Comparison of ENCODE assay signal across 3 cellular contexts in genomic region chr2:39646267-39646666, GRCh38.
TF ChIP-seq lines count a peak whose summit lies in the region.

No MANE protein-coding gene starts in this region.

TF ChIP-seq in liver, 16 proteins besides CTCF, POLR2A, EP300 and RAD21 (continued from another document):
- TF ChIP-seq HNF4G (IDR thresholded peaks at IDR 0.05): no peak
- no peak for TF ChIP-seq RXRA (IDR thresholded peaks at IDR 0.05)

TF ChIP-seq in HepG2, 621 proteins besides CTCF, POLR2A, EP300 and RAD21 (continued from another document):
- no peak for TF ChIP-seq ZNF276 (CRISPR knock-in tag; IDR thresholded peaks at IDR 0.05; ENCODE audit: low read depth)
- TF ChIP-seq, protein P1, sequence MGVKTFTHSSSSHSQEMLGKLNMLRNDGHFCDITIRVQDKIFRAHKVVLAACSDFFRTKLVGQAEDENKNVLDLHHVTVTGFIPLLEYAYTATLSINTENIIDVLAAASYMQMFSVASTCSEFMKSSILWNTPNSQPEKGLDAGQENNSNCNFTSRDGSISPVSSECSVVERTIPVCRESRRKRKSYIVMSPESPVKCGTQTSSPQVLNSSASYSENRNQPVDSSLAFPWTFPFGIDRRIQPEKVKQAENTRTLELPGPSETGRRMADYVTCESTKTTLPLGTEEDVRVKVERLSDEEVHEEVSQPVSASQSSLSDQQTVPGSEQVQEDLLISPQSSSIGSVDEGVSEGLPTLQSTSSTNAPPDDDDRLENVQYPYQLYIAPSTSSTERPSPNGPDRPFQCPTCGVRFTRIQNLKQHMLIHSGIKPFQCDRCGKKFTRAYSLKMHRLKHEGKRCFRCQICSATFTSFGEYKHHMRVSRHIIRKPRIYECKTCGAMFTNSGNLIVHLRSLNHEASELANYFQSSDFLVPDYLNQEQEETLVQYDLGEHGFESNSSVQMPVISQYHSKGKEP (CRISPR knock-in tag; IDR thresholded peaks at IDR 0.05): no peak
- TF ChIP-seq ZBTB42 (CRISPR knock-in tag; IDR thresholded peaks at IDR 0.05): no peak
- TF ChIP-seq, protein P2, sequence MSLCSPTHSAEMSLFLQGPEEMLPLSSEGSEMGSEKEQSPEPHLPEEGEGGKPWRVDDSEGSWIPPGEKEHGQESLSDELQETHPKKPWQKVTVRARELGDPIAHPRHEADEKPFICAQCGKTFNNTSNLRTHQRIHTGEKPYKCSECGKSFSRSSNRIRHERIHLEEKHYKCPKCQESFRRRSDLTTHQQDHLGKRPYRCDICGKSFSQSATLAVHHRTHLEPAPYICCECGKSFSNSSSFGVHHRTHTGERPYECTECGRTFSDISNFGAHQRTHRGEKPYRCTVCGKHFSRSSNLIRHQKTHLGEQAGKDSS (CRISPR knock-in tag; IDR thresholded peaks at IDR 0.05; ENCODE audit: borderline replicate concordance, low read depth): no peak
- no peak for TF ChIP-seq HNF4A (CRISPR knock-in tag; IDR thresholded peaks at IDR 0.05)
- no peak for TF ChIP-seq NR2F1 (CRISPR knock-in tag; IDR thresholded peaks at IDR 0.05)
- TF ChIP-seq NFE2L2 (IDR thresholded peaks at IDR 0.05; ENCODE audit: low read length): no peak
- TF ChIP-seq HNRNPLL (IDR thresholded peaks at IDR 0.05; ENCODE audit: low read depth, low read length, poor library complexity, severe bottlenecking): no peak

TF ChIP-seq in WTC11, 78 proteins besides CTCF, POLR2A, EP300 and RAD21 (continued from another document):
- TF ChIP-seq MYBL2 (CRISPR knock-in tag; IDR thresholded peaks at IDR 0.05) (no peak), PRRX2 (CRISPR knock-in tag; IDR thresholded peaks at IDR 0.05) (no peak), NR2C2 (CRISPR knock-in tag; IDR thresholded peaks at IDR 0.05) (no peak), CREB1 (CRISPR knock-in tag; IDR thresholded peaks at IDR 0.05) (no peak), ETV6 (CRISPR knock-in tag; IDR thresholded peaks at IDR 0.05) (no peak), ZBTB21 (CRISPR knock-in tag; IDR thresholded peaks at IDR 0.05; ENCODE audit: borderline replicate concordance) (no peak), CREM (CRISPR knock-in tag; IDR thresholded peaks at IDR 0.05) (no peak), OVOL2 (CRISPR knock-in tag; IDR thresholded peaks at IDR 0.05; ENCODE audit: borderline replicate concordance) (no peak), NR3C1 (CRISPR knock-in tag; conservative IDR thresholded peaks at IDR 0.05; ENCODE audit: low read depth) (no peak)
- TF ChIP-seq, protein P3, sequence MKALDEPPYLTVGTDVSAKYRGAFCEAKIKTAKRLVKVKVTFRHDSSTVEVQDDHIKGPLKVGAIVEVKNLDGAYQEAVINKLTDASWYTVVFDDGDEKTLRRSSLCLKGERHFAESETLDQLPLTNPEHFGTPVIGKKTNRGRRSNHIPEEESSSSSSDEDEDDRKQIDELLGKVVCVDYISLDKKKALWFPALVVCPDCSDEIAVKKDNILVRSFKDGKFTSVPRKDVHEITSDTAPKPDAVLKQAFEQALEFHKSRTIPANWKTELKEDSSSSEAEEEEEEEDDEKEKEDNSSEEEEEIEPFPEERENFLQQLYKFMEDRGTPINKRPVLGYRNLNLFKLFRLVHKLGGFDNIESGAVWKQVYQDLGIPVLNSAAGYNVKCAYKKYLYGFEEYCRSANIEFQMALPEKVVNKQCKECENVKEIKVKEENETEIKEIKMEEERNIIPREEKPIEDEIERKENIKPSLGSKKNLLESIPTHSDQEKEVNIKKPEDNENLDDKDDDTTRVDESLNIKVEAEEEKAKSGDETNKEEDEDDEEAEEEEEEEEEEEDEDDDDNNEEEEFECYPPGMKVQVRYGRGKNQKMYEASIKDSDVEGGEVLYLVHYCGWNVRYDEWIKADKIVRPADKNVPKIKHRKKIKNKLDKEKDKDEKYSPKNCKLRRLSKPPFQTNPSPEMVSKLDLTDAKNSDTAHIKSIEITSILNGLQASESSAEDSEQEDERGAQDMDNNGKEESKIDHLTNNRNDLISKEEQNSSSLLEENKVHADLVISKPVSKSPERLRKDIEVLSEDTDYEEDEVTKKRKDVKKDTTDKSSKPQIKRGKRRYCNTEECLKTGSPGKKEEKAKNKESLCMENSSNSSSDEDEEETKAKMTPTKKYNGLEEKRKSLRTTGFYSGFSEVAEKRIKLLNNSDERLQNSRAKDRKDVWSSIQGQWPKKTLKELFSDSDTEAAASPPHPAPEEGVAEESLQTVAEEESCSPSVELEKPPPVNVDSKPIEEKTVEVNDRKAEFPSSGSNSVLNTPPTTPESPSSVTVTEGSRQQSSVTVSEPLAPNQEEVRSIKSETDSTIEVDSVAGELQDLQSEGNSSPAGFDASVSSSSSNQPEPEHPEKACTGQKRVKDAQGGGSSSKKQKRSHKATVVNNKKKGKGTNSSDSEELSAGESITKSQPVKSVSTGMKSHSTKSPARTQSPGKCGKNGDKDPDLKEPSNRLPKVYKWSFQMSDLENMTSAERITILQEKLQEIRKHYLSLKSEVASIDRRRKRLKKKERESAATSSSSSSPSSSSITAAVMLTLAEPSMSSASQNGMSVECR (CRISPR knock-in tag; IDR thresholded peaks at IDR 0.05; ENCODE audit: borderline replicate concordance): no peak
- TF ChIP-seq, protein P4, sequence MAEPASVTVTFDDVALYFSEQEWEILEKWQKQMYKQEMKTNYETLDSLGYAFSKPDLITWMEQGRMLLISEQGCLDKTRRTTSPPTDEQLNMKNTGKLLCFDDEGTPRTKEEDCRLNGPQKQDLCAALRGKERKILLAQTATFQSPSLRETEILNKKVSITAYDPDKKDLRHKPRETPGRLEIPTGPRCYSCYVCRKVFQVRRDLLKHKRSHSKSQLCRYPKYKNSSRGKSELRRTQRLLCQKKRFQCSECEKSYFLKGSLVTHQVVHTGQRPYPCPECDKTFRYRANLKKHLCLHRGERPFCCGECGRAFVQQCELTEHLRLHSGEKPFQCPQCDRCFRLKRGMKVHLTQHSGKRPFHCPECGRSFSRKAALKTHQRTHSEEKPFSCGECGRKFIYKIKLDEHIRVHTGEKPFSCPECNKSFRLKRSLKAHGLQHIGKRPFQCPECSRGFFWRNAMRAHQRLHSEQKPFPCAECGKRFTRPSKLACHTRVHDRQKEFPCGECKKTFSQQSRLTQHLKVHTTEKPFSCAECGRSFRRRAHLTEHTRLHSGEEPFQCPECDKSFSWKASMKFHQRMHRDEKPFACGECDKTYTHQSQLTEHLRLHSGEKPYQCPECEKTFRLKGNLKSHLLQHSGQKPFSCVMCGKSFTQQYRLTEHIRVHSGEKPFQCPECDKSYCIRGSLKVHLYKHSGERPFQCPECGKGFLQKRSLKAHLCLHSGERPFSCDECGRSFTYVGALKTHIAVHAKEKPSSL (CRISPR knock-in tag; conservative IDR thresholded peaks at IDR 0.05): no peak
